In the genomic region with DNA sequence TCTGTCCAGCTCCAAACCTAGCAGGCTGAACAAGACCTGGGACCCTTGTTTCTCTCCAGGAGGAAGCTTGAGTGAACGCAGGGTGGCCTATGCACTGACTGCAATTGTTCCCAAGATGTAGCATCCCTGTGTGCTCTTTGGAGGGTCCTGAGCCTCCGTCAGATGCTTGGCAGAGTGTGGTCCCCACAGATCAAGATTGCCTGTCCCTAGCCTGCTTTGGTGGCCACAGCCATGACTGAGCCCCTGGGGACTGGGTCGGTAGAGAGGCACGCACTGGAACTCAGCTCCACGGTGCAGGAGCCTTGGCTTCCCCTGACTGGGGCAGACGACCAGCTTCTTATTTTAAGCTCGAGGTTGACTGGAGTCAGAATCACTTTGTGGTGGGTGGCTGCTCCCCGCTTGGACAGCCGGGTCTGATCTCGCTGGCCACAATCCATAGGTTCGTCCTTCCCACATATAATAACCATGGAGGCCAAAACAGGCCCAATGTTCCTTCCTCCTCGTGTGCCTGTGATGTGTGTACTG, we compare ENCODE assay signal across 10 cellular contexts.
A peak's percentile ranks its signal among the peaks of the same experiment; 100 is the strongest.
DNase-seq lines count a peak whose midpoint lies in the region; ATAC-seq and TF ChIP-seq lines count a peak whose summit lies in the region.
"Had no signal": no experiment of that assay in that cellular context is flagged by ENCODE, and none has a peak within 500 bp of the region (broad histone marks: within the 10 kb centered on the region; RNA-seq: fewer than 3 reads in every experiment).

No MANE protein-coding gene starts in this region.

- H3K27ac ChIP-seq in lower lobe of right lung (peak overlapping the region; percentile 81), upper lobe of left lung (peak overlapping the region; percentile 85 to 96 (median 88))

- no peak for DNase-seq in activated T-cell treated with anti-CD3 and anti-CD28 coated beads, Interleukin-2, amount 50 U/mL, for 4 hours
- no peak for DNase-seq in activated T-cell treated with anti-CD3 and anti-CD28 coated beads for 4 hours
- no peak for DNase-seq in activated CD4-positive, alpha-beta memory T cell treated with anti-CD3 and anti-CD28 coated beads for 36 hours
- DNase-seq in lower lobe of right lung, result no peak
- no peak for DNase-seq in upper lobe of left lung
- DNase-seq in DMS79 (lab: John Stamatoyannopoulos, UW), result no peak
- DNase-seq: NCI-H510A treated with DMSO at 0.1 percent for 48 hours had no signal

- peaks cover 8% of the 10 kb centered on the region for H3K36me3 Mint-ChIP-seq in activated T-cell treated with anti-CD3 and anti-CD28 coated beads, Interleukin-2, amount 50 U/mL, for 4 hours (ENCODE audit: insufficient read depth)
- H3K36me3 Mint-ChIP-seq in activated CD4-positive, alpha-beta memory T cell treated with anti-CD3 and anti-CD28 coated beads for 36 hours, result peaks cover 10% of the 10 kb centered on the region

- no peak overlapping the region for H3K4me3 ChIP-seq in lower lobe of right lung
- no peak overlapping the region for H3K4me3 ChIP-seq in upper lobe of left lung

- no peak for TF ChIP-seq EP300 in upper lobe of left lung (IDR thresholded peaks at IDR 0.05)

- H3K4me1 ChIP-seq in lower lobe of right lung (peaks cover 59% of the 10 kb centered on the region), upper lobe of left lung (peaks cover 31 to 61% (median 50%) of the 10 kb centered on the region in 4 donors)

- H3K9me3 Mint-ChIP-seq in activated T-cell treated with anti-CD3 and anti-CD28 coated beads, Interleukin-2, amount 50 U/mL, for 4 hours, result no peaks in the 10 kb centered on the region
- no peaks in the 10 kb centered on the region for H3K9me3 Mint-ChIP-seq in activated CD4-positive, alpha-beta memory T cell treated with anti-CD3 and anti-CD28 coated beads for 36 hours

- intact Hi-C loops in activated CD4-positive, alpha-beta memory T cell treated with anti-CD3 and anti-CD28 coated beads for 36 hours (cut with micrococcal nuclease), result loop anchor here (1.0 to 2.0 kb wide), 4 partner anchors 18 to 64 kb away; no protein-coding TSS in a partner anchor
- intact Hi-C loops in lower lobe of right lung (cut with DNase I), result no loop called here

- H3K27me3 ChIP-seq in lower lobe of right lung (ENCODE audit: low read depth), result no peaks in the 10 kb centered on the region
- H3K27me3 ChIP-seq in upper lobe of left lung, result no peaks in the 10 kb centered on the region

- CTCF ChIA-PET in activated CD4-positive, alpha-beta memory T cell treated with anti-CD3 and anti-CD28 coated beads for 36 hours (lab: Charles Lee), result interaction anchor here (0.6 to 1.4 kb wide), 6 partner anchors 18 to 65 kb away, joined by 3 to 10 read pairs (median 4); no protein-coding TSS in a partner anchor

- 81 to 86% methylated on average over 2 to 12 of the region's 12 CpGs for WGBS in upper lobe of left lung, 2 donors

- TF ChIP-seq CTCF in lower lobe of right lung (IDR thresholded peaks at IDR 0.05) (no peak), upper lobe of left lung (IDR thresholded peaks at IDR 0.05) (no peak)

- H3K4me3 Mint-ChIP-seq in activated T-cell treated with anti-CD3 and anti-CD28 coated beads, Interleukin-2, amount 50 U/mL, for 4 hours, result peak overlapping the region; percentile 88
- peak overlapping the region; percentile 93 for H3K4me3 Mint-ChIP-seq in activated CD4-positive, alpha-beta memory T cell treated with anti-CD3 and anti-CD28 coated beads for 36 hours

- H3K27ac Mint-ChIP-seq in activated CD4-positive, alpha-beta memory T cell treated with anti-CD3 and anti-CD28 coated beads for 36 hours, result peak overlapping the region; percentile 97

- H3K4me1 Mint-ChIP-seq in activated T-cell treated with anti-CD3 and anti-CD28 coated beads, Interleukin-2, amount 50 U/mL, for 4 hours (ENCODE audit: low read depth), result peaks cover 86% of the 10 kb centered on the region
- H3K4me1 Mint-ChIP-seq in activated CD4-positive, alpha-beta memory T cell treated with anti-CD3 and anti-CD28 coated beads for 36 hours (ENCODE audit: low read depth), result peaks cover 76% of the 10 kb centered on the region

- POLR2A ChIA-PET in activated CD4-positive, alpha-beta memory T cell treated with anti-CD3 and anti-CD28 coated beads for 36 hours (lab: Charles Lee), result interaction anchor here (1.4 to 2.2 kb wide), 2 partner anchors 18 to 27 kb away, joined by 5 to 12 read pairs; no protein-coding TSS in a partner anchor

- H3K27me3 Mint-ChIP-seq in activated T-cell treated with anti-CD3 and anti-CD28 coated beads, Interleukin-2, amount 50 U/mL, for 4 hours (ENCODE audit: low read depth), result no peaks in the 10 kb centered on the region
- no peaks in the 10 kb centered on the region for H3K27me3 Mint-ChIP-seq in activated CD4-positive, alpha-beta memory T cell treated with anti-CD3 and anti-CD28 coated beads for 36 hours

- no peak for ATAC-seq in activated T-cell treated with anti-CD3 and anti-CD28 coated beads, Interleukin-2, amount 50 U/mL, for 4 hours
- ATAC-seq in lower lobe of right lung (no peak), upper lobe of left lung (ENCODE audit: low FRiP score in 2 of 2) (no peak), HG02938 (IDR thresholded peaks at IDR 0.05; ENCODE audit: unreplicated experiment) (no peak), GM21619 (IDR thresholded peaks at IDR 0.05; ENCODE audit: unreplicated experiment) (no peak)
- ATAC-seq: HCT116 had no signal

- no peak for TF ChIP-seq POLR2A in upper lobe of left lung (IDR thresholded peaks at IDR 0.05)

- H3K9me3 ChIP-seq in lower lobe of right lung (no peaks in the 10 kb centered on the region), upper lobe of left lung (no peaks in the 10 kb centered on the region)

- H3K36me3 ChIP-seq in lower lobe of right lung (peaks cover 18% of the 10 kb centered on the region), upper lobe of left lung (peaks cover 0 to 16% (median 3%) of the 10 kb centered on the region in 4 donors)
